9 cellular contexts compared by ENCODE assay signal in genomic region chr18:56257215-56257614, GRCh38.
DNase-seq lines count a peak whose midpoint lies in the region; ATAC-seq and TF ChIP-seq lines count a peak whose summit lies in the region.
"Had no signal": no experiment of that assay in that cellular context is flagged by ENCODE, and none has a peak within 500 bp of the region (broad histone marks: within the 10 kb centered on the region; RNA-seq: fewer than 3 reads in every experiment).

No MANE protein-coding gene starts in this region.

- H4K20me1 ChIP-seq in smooth muscle cell (ENCODE audit: low read depth), result no peaks in the 10 kb centered on the region

- TF ChIP-seq CTCF in smooth muscle cell (IDR thresholded peaks at IDR 0.05; ENCODE audit: borderline replicate concordance, insufficient read depth, poor library complexity, severe bottlenecking) (no peak), ascending aorta (IDR thresholded peaks at IDR 0.05) (no peak), psoas muscle (IDR thresholded peaks at IDR 0.05) (no peak)

- ATAC-seq in activated CD4-positive, alpha-beta T cell treated with anti-CD3 and anti-CD28 coated beads for 36 hours, result peak; percentile 72
- peak; percentile 71 for ATAC-seq in HG03097 (IDR thresholded peaks at IDR 0.05; ENCODE audit: low FRiP score, unreplicated experiment)
- no peak for ATAC-seq in psoas muscle

- no peaks in the 10 kb centered on the region for H3K9me3 ChIP-seq in smooth muscle cell (replicated peaks; ENCODE audit: low read depth)
- no peaks in the 10 kb centered on the region for H3K9me3 ChIP-seq in ascending aorta
- H3K9me3 ChIP-seq in psoas muscle, result no peaks in the 10 kb centered on the region

- H2AFZ ChIP-seq in smooth muscle cell (ENCODE audit: low read depth), result peak overlapping the region; percentile 48

- H3K36me3 ChIP-seq in smooth muscle cell (ENCODE audit: low read depth) (no peaks in the 10 kb centered on the region), ascending aorta (no peaks in the 10 kb centered on the region), psoas muscle (ENCODE audit: insufficient read depth in 1 of 2, low read depth in 1 of 2) (no peaks in the 10 kb centered on the region)

- 59% methylated on average over 5 of the region's 5 CpGs for WGBS in smooth muscle cell (ENCODE audit: low lambda C conversion rate)
- 67 to 77% (median 77%) methylated on average over 5 of the region's 5 CpGs for WGBS in psoas muscle, 3 donors

- H3K9me3 Mint-ChIP-seq in activated CD4-positive, alpha-beta T cell treated with anti-CD3 and anti-CD28 coated beads for 36 hours (ENCODE audit: low read depth), result no peaks in the 10 kb centered on the region

- no peaks in the 10 kb centered on the region for H3K79me2 ChIP-seq in smooth muscle cell (ENCODE audit: low read depth)

- H3K4me1 ChIP-seq in smooth muscle cell (ENCODE audit: low read depth) (no peaks in the 10 kb centered on the region), ascending aorta (no peaks in the 10 kb centered on the region), psoas muscle (no peaks in the 10 kb centered on the region)

- POLR2A ChIA-PET in activated CD4-positive, alpha-beta T cell treated with anti-CD3 and anti-CD28 coated beads for 36 hours (lab: Charles Lee), result no interaction called here

- H3K4me1 Mint-ChIP-seq in activated CD4-positive, alpha-beta T cell treated with anti-CD3 and anti-CD28 coated beads for 36 hours, result peaks cover 2% of the 10 kb centered on the region

- no peak for DNase-seq in activated CD4-positive, alpha-beta T cell treated with anti-CD3 and anti-CD28 coated beads for 36 hours
- DNase-seq in activated CD4-positive, alpha-beta T cell treated with anti-CD3 and anti-CD28 coated beads, Interleukin-2, amount 50 U/mL, for 1 hour, result no peak
- DNase-seq in astrocyte of the hippocampus (ENCODE audit: low read depth, low spot score) (peak; percentile 73), smooth muscle cell (lab: John Stamatoyannopoulos, UW; ENCODE audit: unreplicated experiment) (no peak), ascending aorta (ENCODE audit: low spot score in 2 of 2) (no peak), psoas muscle (no peak), 8988T (no peak)
- DNase-seq: activated T-cell treated with anti-CD3 and anti-CD28 coated beads, Interleukin-2, amount 50 U/mL, for 24 hours had no signal

- no peaks in the 10 kb centered on the region for H3K27me3 Mint-ChIP-seq in activated CD4-positive, alpha-beta T cell treated with anti-CD3 and anti-CD28 coated beads for 36 hours
- H3K27me3 Mint-ChIP-seq: activated T-cell treated with anti-CD3 and anti-CD28 coated beads, Interleukin-2, amount 50 U/mL, for 24 hours had no signal

- H3K4me3 Mint-ChIP-seq in activated CD4-positive, alpha-beta T cell treated with anti-CD3 and anti-CD28 coated beads for 36 hours, result no peak overlapping the region
- H3K4me3 Mint-ChIP-seq: activated T-cell treated with anti-CD3 and anti-CD28 coated beads, Interleukin-2, amount 50 U/mL, for 24 hours had no signal

- H3K9ac ChIP-seq in smooth muscle cell (ENCODE audit: low read depth), result no peak overlapping the region

- no peak overlapping the region for H3K4me3 ChIP-seq in smooth muscle cell
- no peak overlapping the region for H3K4me3 ChIP-seq in ascending aorta
- H3K4me3 ChIP-seq in psoas muscle, result no peak overlapping the region

- H3K4me2 ChIP-seq in smooth muscle cell, result peak overlapping the region; percentile 64

- intact Hi-C loops in activated CD4-positive, alpha-beta T cell treated with anti-CD3 and anti-CD28 coated beads for 36 hours (cut with DNase I, micrococcal nuclease), result no loop called here
- intact Hi-C loops in ascending aorta (cut with DNase I), result no loop called here
- intact Hi-C loops in psoas muscle (cut with DNase I), result no loop called here

- no peaks in the 10 kb centered on the region for H3K27me3 ChIP-seq in smooth muscle cell (ENCODE audit: low read depth)
- H3K27me3 ChIP-seq in ascending aorta, result no peaks in the 10 kb centered on the region
- H3K27me3 ChIP-seq in psoas muscle (ENCODE audit: insufficient read depth in 3 of 3, low read length in 2 of 3), result no peaks in the 10 kb centered on the region

- no peak overlapping the region for H3K27ac Mint-ChIP-seq in activated CD4-positive, alpha-beta T cell treated with anti-CD3 and anti-CD28 coated beads for 36 hours
- H3K27ac Mint-ChIP-seq: activated T-cell treated with anti-CD3 and anti-CD28 coated beads, Interleukin-2, amount 50 U/mL, for 24 hours had no signal

- CTCF ChIA-PET in activated CD4-positive, alpha-beta T cell treated with anti-CD3 and anti-CD28 coated beads for 36 hours (lab: Charles Lee), result interaction anchor here (0.7 kb wide), 1 partner anchor 20 kb away, joined by 3 read pairs; no protein-coding TSS in a partner anchor

- no peaks in the 10 kb centered on the region for H3K36me3 Mint-ChIP-seq in activated CD4-positive, alpha-beta T cell treated with anti-CD3 and anti-CD28 coated beads for 36 hours (ENCODE audit: low read depth)

- H3F3A ChIP-seq in smooth muscle cell (ENCODE audit: low read depth), result no peaks in the 10 kb centered on the region

- H3K27ac ChIP-seq in smooth muscle cell (ENCODE audit: low read depth) (peak overlapping the region; percentile 39), ascending aorta (no peak overlapping the region), psoas muscle (no peak overlapping the region)

Comparison
In these comparisons a context has a peak if more than half of its experiments do, and no peak if none do; other contexts are left out.
1. ATAC-seq: peak in activated CD4-positive, alpha-beta T cell treated with anti-CD3 and anti-CD28 coated beads for 36 hours (single experiment) and HG03097 (single experiment); none in psoas muscle (0 of 4).